Comparison of ENCODE assay signal across 23 cellular contexts in the genomic region with DNA sequence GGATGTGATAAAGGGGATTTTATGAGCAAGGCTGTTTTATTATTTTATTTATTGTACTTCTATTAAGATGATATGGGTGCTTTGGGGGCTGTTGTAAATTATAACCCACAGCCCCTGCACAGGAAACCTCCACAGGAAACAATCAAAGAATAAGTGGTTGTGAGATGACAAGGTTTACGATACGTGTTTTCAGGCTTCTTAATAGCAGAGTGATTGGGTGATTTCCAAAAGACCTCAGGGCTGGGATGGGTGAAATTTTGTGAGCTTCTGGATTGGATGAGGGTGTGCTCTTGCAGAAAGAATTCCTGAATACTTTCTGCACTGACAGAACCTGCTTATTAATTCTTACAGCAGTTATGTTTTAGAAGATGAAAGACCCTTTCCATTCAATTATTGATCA. TPM values are rescaled to one million over a fixed set of nuclear protein-coding genes. Genes with fewer than 3 reads are reported as not detected.
"Had no signal": no experiment of that assay in that cellular context is flagged by ENCODE, and none has a peak within 500 bp of the region (broad histone marks: within the 10 kb centered on the region; RNA-seq: fewer than 3 reads in every experiment).

No MANE protein-coding gene starts in this region.

- H3K36me3 Mint-ChIP-seq: activated naive CD8-positive, alpha-beta T cell treated with anti-CD3 and anti-CD28 coated beads, Interleukin-2, amount 10 ng/mL, durations not matched to agents 7 days and 5 days; type B pancreatic cell had no signal

- H3K4me3 Mint-ChIP-seq: activated CD4-positive, alpha-beta memory T cell treated with anti-CD3 and anti-CD28 coated beads, Interleukin-2, amount 10 ng/mL, durations not matched to agents 7 days and 5 days; activated CD4-positive, alpha-beta T cell treated with anti-CD3 and anti-CD28 coated beads, Interleukin-2, amount 10 ng/mL, durations not matched to agents 24 days and 14 days; activated naive CD4-positive, alpha-beta T cell treated with anti-CD3 and anti-CD28 coated beads for 36 hours; activated naive CD8-positive, alpha-beta T cell treated with anti-CD3 and anti-CD28 coated beads, Interleukin-2, amount 10 ng/mL, durations not matched to agents 7 days and 5 days; activated T-cell treated with anti-CD3 and anti-CD28 coated beads, Interleukin-2, amount 50 U/mL, for 72 hours; central memory CD8-positive, alpha-beta T cell; effector memory CD8-positive, alpha-beta T cell; nephron; type B pancreatic cell; WTC11 had no signal

- DNase-seq: activated CD4-positive, alpha-beta memory T cell treated with anti-CD3 and anti-CD28 coated beads, Interleukin-2, amount 10 ng/mL, durations not matched to agents 7 days and 5 days; activated CD4-positive, alpha-beta T cell treated with anti-CD3 and anti-CD28 coated beads, Interleukin-2, amount 10 ng/mL, durations not matched to agents 24 days and 14 days; activated effector memory CD4-positive, alpha-beta T cell treated with Interleukin-2 at 50 U/mL for 16 hours; activated naive CD4-positive, alpha-beta T cell treated with anti-CD3 and anti-CD28 coated beads for 36 hours; activated naive CD8-positive, alpha-beta T cell treated with anti-CD3 and anti-CD28 coated beads, Interleukin-2, amount 10 ng/mL, durations not matched to agents 7 days and 5 days; activated T-cell treated with anti-CD3 and anti-CD28 coated beads, Interleukin-2, amount 50 U/mL, for 72 hours; amniotic stem cell; colonic mucosa; effector memory CD8-positive, alpha-beta T cell; gastrocnemius medialis; head of caudate nucleus; islet precursor cell; left cardiac atrium; ovary; psoas muscle; right cardiac atrium; stimulated activated CD4-positive, alpha-beta T cell treated with anti-CD3 and anti-CD28 coated beads, Interleukin-4, amount 100 ng/mL, for 24 hours; stimulated activated naive CD4-positive, alpha-beta T cell treated with Interleukin-2 at 50 U/mL for 16 hours had no signal

- H3K4me1 Mint-ChIP-seq: activated CD4-positive, alpha-beta memory T cell treated with anti-CD3 and anti-CD28 coated beads, Interleukin-2, amount 10 ng/mL, durations not matched to agents 7 days and 5 days; activated CD4-positive, alpha-beta T cell treated with anti-CD3 and anti-CD28 coated beads, Interleukin-2, amount 10 ng/mL, durations not matched to agents 24 days and 14 days; activated naive CD8-positive, alpha-beta T cell treated with anti-CD3 and anti-CD28 coated beads, Interleukin-2, amount 10 ng/mL, durations not matched to agents 7 days and 5 days; central memory CD8-positive, alpha-beta T cell; WTC11 had no signal

- H3K9me3 Mint-ChIP-seq: activated CD4-positive, alpha-beta memory T cell treated with anti-CD3 and anti-CD28 coated beads, Interleukin-2, amount 10 ng/mL, durations not matched to agents 7 days and 5 days; activated CD4-positive, alpha-beta T cell treated with anti-CD3 and anti-CD28 coated beads, Interleukin-2, amount 10 ng/mL, durations not matched to agents 24 days and 14 days; activated naive CD8-positive, alpha-beta T cell treated with anti-CD3 and anti-CD28 coated beads, Interleukin-2, amount 10 ng/mL, durations not matched to agents 7 days and 5 days; type B pancreatic cell had no signal

- ATAC-seq: activated T-cell treated with anti-CD3 and anti-CD28 coated beads, Interleukin-2, amount 50 U/mL, for 72 hours; effector memory CD8-positive, alpha-beta T cell; gastrocnemius medialis; left cardiac atrium; psoas muscle; right cardiac atrium; WTC11 had no signal

- H3K27ac Mint-ChIP-seq: activated CD4-positive, alpha-beta memory T cell treated with anti-CD3 and anti-CD28 coated beads, Interleukin-2, amount 10 ng/mL, durations not matched to agents 7 days and 5 days; activated CD4-positive, alpha-beta T cell treated with anti-CD3 and anti-CD28 coated beads, Interleukin-2, amount 10 ng/mL, durations not matched to agents 24 days and 14 days; activated naive CD4-positive, alpha-beta T cell treated with anti-CD3 and anti-CD28 coated beads for 36 hours; activated naive CD8-positive, alpha-beta T cell treated with anti-CD3 and anti-CD28 coated beads, Interleukin-2, amount 10 ng/mL, durations not matched to agents 7 days and 5 days; activated T-cell treated with anti-CD3 and anti-CD28 coated beads, Interleukin-2, amount 50 U/mL, for 72 hours; effector memory CD8-positive, alpha-beta T cell; type B pancreatic cell; WTC11 had no signal

- H3K27me3 Mint-ChIP-seq: activated CD4-positive, alpha-beta memory T cell treated with anti-CD3 and anti-CD28 coated beads, Interleukin-2, amount 10 ng/mL, durations not matched to agents 7 days and 5 days; activated CD4-positive, alpha-beta T cell treated with anti-CD3 and anti-CD28 coated beads, Interleukin-2, amount 10 ng/mL, durations not matched to agents 24 days and 14 days; activated naive CD8-positive, alpha-beta T cell treated with anti-CD3 and anti-CD28 coated beads, Interleukin-2, amount 10 ng/mL, durations not matched to agents 7 days and 5 days; central memory CD8-positive, alpha-beta T cell; effector memory CD8-positive, alpha-beta T cell had no signal

RNA-seq across cellular contexts. Expression of a gene that starts 21.4 kb away (rescaled TPM):
- total RNA-seq: activated CD4-positive, alpha-beta memory T cell treated with anti-CD3 and anti-CD28 coated beads, Interleukin-2, amount 10 ng/mL, durations not matched to agents 7 days and 5 days; activated CD4-positive, alpha-beta T cell treated with anti-CD3 and anti-CD28 coated beads, Interleukin-2, amount 10 ng/mL, durations not matched to agents 24 days and 14 days; activated naive CD4-positive, alpha-beta T cell treated with anti-CD3 and anti-CD28 coated beads for 36 hours; activated naive CD8-positive, alpha-beta T cell treated with anti-CD3 and anti-CD28 coated beads, Interleukin-2, amount 10 ng/mL, durations not matched to agents 7 days and 5 days; activated T-cell treated with anti-CD3 and anti-CD28 coated beads, Interleukin-2, amount 50 U/mL, for 72 hours; endothelial cell of umbilical vein; WTC11 had no signal
